In genomic region chr3:42814246-42814645, GRCh38 we compare ENCODE assay signal across 1 cellular context.
TF ChIP-seq lines count a peak whose summit lies in the region.

No MANE protein-coding gene starts in this region.

TF ChIP-seq in K562, 482 proteins besides CTCF, POLR2A, EP300 and RAD21:
- TF ChIP-seq POU5F1 (IDR thresholded peaks at IDR 0.05; ENCODE audit: borderline replicate concordance, low read depth, low read length, partially characterized antibody) (no peak), ZNF785 (CRISPR knock-in tag; IDR thresholded peaks at IDR 0.05) (no peak), SREBF2 (CRISPR knock-in tag; IDR thresholded peaks at IDR 0.05) (no peak), RCOR1 (IDR thresholded peaks at IDR 0.05; ENCODE audit: borderline replicate concordance in 1 of 2, low read depth in 2 of 2, low read length in 2 of 2) (no peak), BCOR (IDR thresholded peaks at IDR 0.05) (no peak)
TF ChIP-seq in K562: peak in this region for 0.
